ENCODE assay signal across 17 cellular contexts in the genomic region with DNA sequence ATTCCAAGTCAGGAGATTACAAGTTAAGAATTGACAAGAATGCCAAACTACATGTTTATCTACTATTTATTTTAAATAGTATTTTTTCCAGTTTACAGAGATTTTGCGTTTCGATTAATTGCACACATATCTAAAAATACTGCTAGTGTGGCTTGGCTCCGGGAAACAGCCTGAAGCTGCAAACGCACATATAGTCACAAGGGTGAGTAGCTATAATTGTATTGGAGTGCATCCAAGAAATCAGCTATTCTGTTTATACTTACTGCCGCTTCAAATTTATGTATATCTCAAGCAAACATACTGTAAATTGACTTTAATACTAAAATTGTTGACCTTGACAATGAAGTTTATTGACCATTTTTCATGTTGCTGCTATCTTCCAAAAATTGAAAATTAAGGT.
DNase-seq lines count a peak whose midpoint lies in the region; ATAC-seq, FAIRE-seq and TF ChIP-seq lines count a peak whose summit lies in the region.
"Had no signal": no experiment of that assay in that cellular context is flagged by ENCODE, and none has a peak within 500 bp of the region (broad histone marks: within the 10 kb centered on the region; RNA-seq: fewer than 3 reads in every experiment).

No MANE protein-coding gene starts in this region.

- H3K27me3 Mint-ChIP-seq in activated T-helper 2 cell treated with anti-CD3 and anti-CD28 coated beads, Interferon-gamma antibody, Interleukin-2, Interleukin-4, amounts not matched to agents 10 μg/mL and 5 μg/mL and 100 μg/mL, durations not matched to agents 14 hours and 24 hours and 36 hours (ENCODE audit: low read depth): no peaks in the 10 kb centered on the region
- H3K27me3 Mint-ChIP-seq: activated CD4-positive, alpha-beta memory T cell treated with anti-CD3 and anti-CD28 coated beads for 36 hours; dendritic cell treated with granulocyte-macrophage colony-stimulating factor and Interleukin-4, amounts not matched to agents 40 ng/mL and 50 ng/mL, for 4 days had no signal

- H3K27ac Mint-ChIP-seq in activated T-helper 2 cell treated with anti-CD3 and anti-CD28 coated beads, Interferon-gamma antibody, Interleukin-2, Interleukin-4, amounts not matched to agents 10 μg/mL and 5 μg/mL and 100 μg/mL, durations not matched to agents 14 hours and 24 hours and 36 hours: no peak overlapping the region
- H3K27ac Mint-ChIP-seq: activated CD4-positive, alpha-beta memory T cell treated with anti-CD3 and anti-CD28 coated beads for 36 hours; activated T-cell treated with anti-CD3 and anti-CD28 coated beads, Interleukin-2, amount 50 U/mL, for 72 hours; dendritic cell treated with granulocyte-macrophage colony-stimulating factor and Interleukin-4, amounts not matched to agents 40 ng/mL and 50 ng/mL, for 4 days had no signal

- FAIRE-seq in colon (lab: Jason Lieb, UNC): peak; percentile 14
- FAIRE-seq: kidney had no signal

- no peak for TF ChIP-seq CTCF in dorsolateral prefrontal cortex (IDR thresholded peaks at IDR 0.05 in 54 of 56, conservative IDR thresholded peaks at IDR 0.05 in 2 of 56; ENCODE audit: low read depth in 1 of 56, partially characterized antibody in 56 of 56)

- no peak overlapping the region for H3K27ac ChIP-seq in dorsolateral prefrontal cortex
- H3K27ac ChIP-seq: heart right ventricle, stomach, uterus had no signal

- H3K9me3 Mint-ChIP-seq in activated T-helper 2 cell treated with anti-CD3 and anti-CD28 coated beads, Interferon-gamma antibody, Interleukin-2, Interleukin-4, amounts not matched to agents 10 μg/mL and 5 μg/mL and 100 μg/mL, durations not matched to agents 14 hours and 24 hours and 36 hours: no peaks in the 10 kb centered on the region
- H3K9me3 Mint-ChIP-seq: activated CD4-positive, alpha-beta memory T cell treated with anti-CD3 and anti-CD28 coated beads for 36 hours; activated T-cell treated with anti-CD3 and anti-CD28 coated beads, Interleukin-2, amount 50 U/mL, for 72 hours had no signal

- DNase-seq in DMS153 (lab: John Stamatoyannopoulos, UW) (peak; percentile 58), NCI-H1105 treated with DMSO at 0.1 percent for 48 hours (lab: John Stamatoyannopoulos, UW) (peak; percentile 95), NCI-H82 treated with DMSO at 0.1 percent for 48 hours (lab: John Stamatoyannopoulos, UW; ENCODE audit: unreplicated experiment) (peak; percentile 49), dorsolateral prefrontal cortex (no peak)
- no peak for DNase-seq in activated T-helper 2 cell treated with anti-CD3 and anti-CD28 coated beads, Interferon-gamma antibody, Interleukin-2, Interleukin-4, amounts not matched to agents 10 μg/mL and 5 μg/mL and 100 μg/mL, durations not matched to agents 14 hours and 24 hours and 36 hours (ENCODE audit: low spot score)
- DNase-seq: activated CD4-positive, alpha-beta memory T cell treated with anti-CD3 and anti-CD28 coated beads for 36 hours; activated T-cell treated with anti-CD3 and anti-CD28 coated beads, Interleukin-2, amount 50 U/mL, for 72 hours; erythroblast; heart right ventricle; kidney; mesendoderm; stomach; uterus had no signal

- ATAC-seq in GM21737 (IDR thresholded peaks at IDR 0.05; ENCODE audit: unreplicated experiment) (no peak), HG02884 (IDR thresholded peaks at IDR 0.05; ENCODE audit: unreplicated experiment) (no peak)
- ATAC-seq: activated T-cell treated with anti-CD3 and anti-CD28 coated beads, Interleukin-2, amount 50 U/mL, for 72 hours; heart right ventricle had no signal

- intact Hi-C loops in dorsolateral prefrontal cortex (cut with DNase I): no loop called here
- intact Hi-C loops in activated T-helper 2 cell treated with anti-CD3 and anti-CD28 coated beads, Interferon-gamma antibody, Interleukin-2, Interleukin-4, amounts not matched to agents 10 μg/mL and 5 μg/mL and 100 μg/mL, durations not matched to agents 14 hours and 24 hours and 36 hours (cut with micrococcal nuclease): no loop called here

- no peaks in the 10 kb centered on the region for H3K4me1 Mint-ChIP-seq in activated T-helper 2 cell treated with anti-CD3 and anti-CD28 coated beads, Interferon-gamma antibody, Interleukin-2, Interleukin-4, amounts not matched to agents 10 μg/mL and 5 μg/mL and 100 μg/mL, durations not matched to agents 14 hours and 24 hours and 36 hours (ENCODE audit: low read depth)

- no peak overlapping the region for H3K4me3 Mint-ChIP-seq in activated T-helper 2 cell treated with anti-CD3 and anti-CD28 coated beads, Interferon-gamma antibody, Interleukin-2, Interleukin-4, amounts not matched to agents 10 μg/mL and 5 μg/mL and 100 μg/mL, durations not matched to agents 14 hours and 24 hours and 36 hours (ENCODE audit: low read depth)
- H3K4me3 Mint-ChIP-seq: activated CD4-positive, alpha-beta memory T cell treated with anti-CD3 and anti-CD28 coated beads for 36 hours; activated T-cell treated with anti-CD3 and anti-CD28 coated beads, Interleukin-2, amount 50 U/mL, for 72 hours; dendritic cell treated with granulocyte-macrophage colony-stimulating factor and Interleukin-4, amounts not matched to agents 40 ng/mL and 50 ng/mL, for 4 days had no signal

- H3K36me3 Mint-ChIP-seq in activated T-helper 2 cell treated with anti-CD3 and anti-CD28 coated beads, Interferon-gamma antibody, Interleukin-2, Interleukin-4, amounts not matched to agents 10 μg/mL and 5 μg/mL and 100 μg/mL, durations not matched to agents 14 hours and 24 hours and 36 hours (ENCODE audit: low read depth): no peaks in the 10 kb centered on the region
- H3K36me3 Mint-ChIP-seq: activated CD4-positive, alpha-beta memory T cell treated with anti-CD3 and anti-CD28 coated beads for 36 hours had no signal

- H3K4me3 ChIP-seq in dorsolateral prefrontal cortex: no peak overlapping the region
- H3K4me3 ChIP-seq: heart right ventricle, stomach, uterus had no signal

- peaks cover 0 to 6% (median 0%) of the 10 kb centered on the region in 45 donors for H3K27me3 ChIP-seq in dorsolateral prefrontal cortex
- H3K27me3 ChIP-seq: heart right ventricle, stomach, uterus had no signal

Comparison
In these comparisons a context has a peak if more than half of its experiments do, and no peak if none do; other contexts are left out.
1. DNase-seq: peak in DMS153 (single experiment), NCI-H1105 treated with DMSO at 0.1 percent for 48 hours (single experiment) and NCI-H82 treated with DMSO at 0.1 percent for 48 hours (single experiment); none in dorsolateral prefrontal cortex (0 of 10) and activated T-helper 2 cell treated with anti-CD3 and anti-CD28 coated beads, Interferon-gamma antibody, Interleukin-2, Interleukin-4, amounts not matched to agents 10 μg/mL and 5 μg/mL and 100 μg/mL, durations not matched to agents 14 hours and 24 hours and 36 hours (single experiment).